ENCODE assay signal across 20 cellular contexts in genomic region chr14:23005451-23005850, GRCh38. TPM values are rescaled to one million over a fixed set of nuclear protein-coding genes. Genes with fewer than 3 reads are reported as not detected.
DNase-seq lines count a peak whose midpoint lies in the region; ATAC-seq, FAIRE-seq and TF ChIP-seq lines count a peak whose summit lies in the region.
"Had no signal": no experiment of that assay in that cellular context is flagged by ENCODE, and none has a peak within 500 bp of the region (broad histone marks: within the 10 kb centered on the region; RNA-seq: fewer than 3 reads in every experiment).

No MANE protein-coding gene starts in this region.

- peaks cover 47% of the 10 kb centered on the region for H3K4me1 Mint-ChIP-seq in activated CD8-positive, alpha-beta T cell treated with anti-CD3 and anti-CD28 coated beads, Interleukin-2, amount 10 ng/mL, durations not matched to agents 7 days and 5 days (ENCODE audit: low read depth)
- peaks cover 35% of the 10 kb centered on the region for H3K4me1 Mint-ChIP-seq in activated CD8-positive, alpha-beta T cell treated with anti-CD3 and anti-CD28 coated beads for 36 hours (ENCODE audit: low read depth)
- H3K4me1 Mint-ChIP-seq in HFFc6 (ENCODE audit: low read depth) (peaks cover 51% of the 10 kb centered on the region), astrocyte (ENCODE audit: low read depth, unreplicated experiment) (peaks cover 8% of the 10 kb centered on the region), neural progenitor cell (peaks cover 45% of the 10 kb centered on the region)

- no peaks in the 10 kb centered on the region for H3K27me3 ChIP-seq in astrocyte (ENCODE audit: insufficient read depth, low read length)
- no peaks in the 10 kb centered on the region for H3K27me3 ChIP-seq in neural progenitor cell
- H3K27me3 ChIP-seq: foreskin keratinocyte, left lung had no signal

- no peaks in the 10 kb centered on the region for H3K9me3 ChIP-seq in astrocyte (ENCODE audit: insufficient read depth, low read depth, low read length)
- no peaks in the 10 kb centered on the region for H3K9me3 ChIP-seq in neural progenitor cell (ENCODE audit: low read depth)
- H3K9me3 ChIP-seq: left lung had no signal

- intact Hi-C loops in activated CD8-positive, alpha-beta T cell treated with anti-CD3 and anti-CD28 coated beads for 36 hours (cut with micrococcal nuclease): loop anchor here (5.0 kb wide), 1 partner anchor 52 kb away; the partner anchor contains the start of gene CDH24

- H3K4me3 Mint-ChIP-seq in activated CD8-positive, alpha-beta T cell treated with anti-CD3 and anti-CD28 coated beads, Interleukin-2, amount 10 ng/mL, durations not matched to agents 7 days and 5 days: peak overlapping the region; percentile 94
- no peak overlapping the region for H3K4me3 Mint-ChIP-seq in activated CD8-positive, alpha-beta T cell treated with anti-CD3 and anti-CD28 coated beads for 36 hours
- H3K4me3 Mint-ChIP-seq in HFFc6 (no peak overlapping the region), astrocyte (ENCODE audit: unreplicated experiment) (no peak overlapping the region), neural progenitor cell (peak overlapping the region; percentile 94)

- no peaks in the 10 kb centered on the region for H3K9me3 Mint-ChIP-seq in activated CD8-positive, alpha-beta T cell treated with anti-CD3 and anti-CD28 coated beads, Interleukin-2, amount 10 ng/mL, durations not matched to agents 7 days and 5 days (ENCODE audit: insufficient read depth)
- H3K9me3 Mint-ChIP-seq in activated CD8-positive, alpha-beta T cell treated with anti-CD3 and anti-CD28 coated beads for 36 hours: no peaks in the 10 kb centered on the region
- no peaks in the 10 kb centered on the region for H3K9me3 Mint-ChIP-seq in HFFc6
- no peaks in the 10 kb centered on the region for H3K9me3 Mint-ChIP-seq in astrocyte (ENCODE audit: unreplicated experiment)
- peaks cover 2% of the 10 kb centered on the region for H3K9me3 Mint-ChIP-seq in neural progenitor cell
- H3K9me3 Mint-ChIP-seq: stimulated activated naive CD8-positive, alpha-beta T cell treated with anti-CD3 and anti-CD28 coated beads, Interleukin-15, amount 100 ng/mL, for 72 hours had no signal

- H3K27ac Mint-ChIP-seq in activated CD8-positive, alpha-beta T cell treated with anti-CD3 and anti-CD28 coated beads, Interleukin-2, amount 10 ng/mL, durations not matched to agents 7 days and 5 days: no peak overlapping the region
- no peak overlapping the region for H3K27ac Mint-ChIP-seq in activated CD8-positive, alpha-beta T cell treated with anti-CD3 and anti-CD28 coated beads for 36 hours
- H3K27ac Mint-ChIP-seq in HFFc6: peak overlapping the region; percentile 99
- H3K27ac Mint-ChIP-seq in astrocyte (ENCODE audit: unreplicated experiment): no peak overlapping the region
- H3K27ac Mint-ChIP-seq in neural progenitor cell: no peak overlapping the region

- CTCF ChIA-PET in activated CD8-positive, alpha-beta T cell treated with anti-CD3 and anti-CD28 coated beads, Interleukin-2, amount 10 ng/mL, durations not matched to agents 7 days and 5 days (lab: Charles Lee): interaction anchor here (1.3 to 4.1 kb wide), 7 partner anchors 11 to 116 kb away, joined by 3 to 121 read pairs (median 39); partner anchors contain the start of genes ACIN1, AJUBA, C14orf119 and CDH24
- CTCF ChIA-PET in activated CD8-positive, alpha-beta T cell treated with anti-CD3 and anti-CD28 coated beads for 36 hours (lab: Charles Lee): interaction anchor here (1.2 to 4.1 kb wide), 15 partner anchors 10 to 71 kb away, joined by 3 to 65 read pairs (median 10); partner anchors contain the start of genes AJUBA, CDH24 and PSMB5

- no peak for DNase-seq in activated CD8-positive, alpha-beta T cell treated with anti-CD3 and anti-CD28 coated beads, Interleukin-2, amount 10 ng/mL, durations not matched to agents 7 days and 5 days
- no peak for DNase-seq in activated CD8-positive, alpha-beta T cell treated with anti-CD3 and anti-CD28 coated beads for 36 hours
- DNase-seq in HFFc6 (no peak), astrocyte (ENCODE audit: low read depth) (no peak), neural progenitor cell (ENCODE audit: low spot score) (no peak), AML-193 (lab: John Stamatoyannopoulos, UW) (no peak), islet precursor cell (no peak)
- DNase-seq: activated CD4-positive, alpha-beta T cell treated with anti-CD3 and anti-CD28 coated beads, Interleukin-2, amount 50 U/mL, for 48 hours; amygdala; cerebellar nuclear complex; foreskin keratinocyte; H9; left lung; NCI-H187; NCI-H446 treated with DMSO at 0.1 percent for 48 hours; stimulated activated naive CD8-positive, alpha-beta T cell treated with anti-CD3 and anti-CD28 coated beads, Interleukin-15, amount 100 ng/mL, for 72 hours had no signal

- H3K27me3 Mint-ChIP-seq in activated CD8-positive, alpha-beta T cell treated with anti-CD3 and anti-CD28 coated beads, Interleukin-2, amount 10 ng/mL, durations not matched to agents 7 days and 5 days (ENCODE audit: low read depth): no peaks in the 10 kb centered on the region
- H3K27me3 Mint-ChIP-seq in activated CD8-positive, alpha-beta T cell treated with anti-CD3 and anti-CD28 coated beads for 36 hours: no peaks in the 10 kb centered on the region
- peaks cover 7% of the 10 kb centered on the region for H3K27me3 Mint-ChIP-seq in HFFc6 (ENCODE audit: insufficient read depth)
- no peaks in the 10 kb centered on the region for H3K27me3 Mint-ChIP-seq in astrocyte (ENCODE audit: low read depth, unreplicated experiment)
- peaks cover 8% of the 10 kb centered on the region for H3K27me3 Mint-ChIP-seq in neural progenitor cell (ENCODE audit: insufficient read depth, low read depth)
- H3K27me3 Mint-ChIP-seq: stimulated activated naive CD8-positive, alpha-beta T cell treated with anti-CD3 and anti-CD28 coated beads, Interleukin-15, amount 100 ng/mL, for 72 hours had no signal

- H3K36me3 Mint-ChIP-seq in activated CD8-positive, alpha-beta T cell treated with anti-CD3 and anti-CD28 coated beads, Interleukin-2, amount 10 ng/mL, durations not matched to agents 7 days and 5 days (ENCODE audit: low read depth): peaks cover 5% of the 10 kb centered on the region
- no peaks in the 10 kb centered on the region for H3K36me3 Mint-ChIP-seq in activated CD8-positive, alpha-beta T cell treated with anti-CD3 and anti-CD28 coated beads for 36 hours (ENCODE audit: low read depth)
- no peaks in the 10 kb centered on the region for H3K36me3 Mint-ChIP-seq in HFFc6 (ENCODE audit: low read depth)
- H3K36me3 Mint-ChIP-seq in astrocyte (ENCODE audit: low read depth, unreplicated experiment): no peaks in the 10 kb centered on the region
- H3K36me3 Mint-ChIP-seq in neural progenitor cell: peaks cover 4% of the 10 kb centered on the region

- H3K36me3 ChIP-seq in astrocyte (ENCODE audit: insufficient read depth, low read length) (no peaks in the 10 kb centered on the region), neural progenitor cell (no peaks in the 10 kb centered on the region)
- H3K36me3 ChIP-seq: left lung had no signal

- H2AFZ ChIP-seq in astrocyte (ENCODE audit: low read depth, low read length): no peak overlapping the region
- no peak overlapping the region for H2AFZ ChIP-seq in neural progenitor cell (replicated peaks)

- H3K4me2 ChIP-seq in astrocyte (ENCODE audit: low read length) (peak overlapping the region; percentile 94), neural progenitor cell (no peak overlapping the region)

- no peak for FAIRE-seq in astrocyte (lab: Jason Lieb, UNC)

- H4K20me1 ChIP-seq in astrocyte (ENCODE audit: insufficient read depth, low read length) (no peaks in the 10 kb centered on the region), neural progenitor cell (ENCODE audit: low read depth) (no peaks in the 10 kb centered on the region)

- H3K27ac ChIP-seq in astrocyte (ENCODE audit: low read depth, low read length) (peak overlapping the region; percentile 17), neural progenitor cell (no peak overlapping the region)

- no peaks in the 10 kb centered on the region for H3K79me2 ChIP-seq in astrocyte (ENCODE audit: insufficient read depth, low read length)
- H3K79me2 ChIP-seq in neural progenitor cell (ENCODE audit: low read depth): peaks cover 7% of the 10 kb centered on the region

- H3K4me3 ChIP-seq in astrocyte (ENCODE audit: insufficient read depth, low read depth, low read length): no peak overlapping the region
- H3K4me3 ChIP-seq in neural progenitor cell: no peak overlapping the region

- no peak overlapping the region for H3K9ac ChIP-seq in astrocyte (ENCODE audit: low read length)
- no peak overlapping the region for H3K9ac ChIP-seq in neural progenitor cell

- H3K4me1 ChIP-seq in astrocyte (ENCODE audit: insufficient read depth, low read length): peaks cover 21% of the 10 kb centered on the region
- peaks cover 19% of the 10 kb centered on the region for H3K4me1 ChIP-seq in neural progenitor cell

- ATAC-seq in activated CD8-positive, alpha-beta T cell treated with anti-CD3 and anti-CD28 coated beads, Interleukin-2, amount 10 ng/mL, durations not matched to agents 7 days and 5 days: no peak
- no peak for ATAC-seq in activated CD8-positive, alpha-beta T cell treated with anti-CD3 and anti-CD28 coated beads for 36 hours
- ATAC-seq in HG03520 (IDR thresholded peaks at IDR 0.05; ENCODE audit: unreplicated experiment): no peak
- ATAC-seq: foreskin keratinocyte; stimulated activated naive CD8-positive, alpha-beta T cell treated with anti-CD3 and anti-CD28 coated beads, Interleukin-15, amount 100 ng/mL, for 72 hours had no signal

- no peak for TF ChIP-seq CTCF in activated CD8-positive, alpha-beta T cell treated with anti-CD3 and anti-CD28 coated beads for 36 hours (IDR thresholded peaks at IDR 0.05)
- TF ChIP-seq CTCF in HFFc6 (IDR thresholded peaks at IDR 0.05) (no peak), astrocyte (IDR thresholded peaks at IDR 0.05; ENCODE audit: insufficient read depth, low read depth, low read length) (no peak), neural progenitor cell (IDR thresholded peaks at IDR 0.05) (no peak)

- POLR2A ChIA-PET in activated CD8-positive, alpha-beta T cell treated with anti-CD3 and anti-CD28 coated beads, Interleukin-2, amount 10 ng/mL, durations not matched to agents 7 days and 5 days (lab: Charles Lee): interaction anchor here (1.1 to 2.6 kb wide), 4 partner anchors 10 to 443 kb away, joined by 3 to 21 read pairs (median 12); partner anchors contain the start of gene PSMB5
- POLR2A ChIA-PET in activated CD8-positive, alpha-beta T cell treated with anti-CD3 and anti-CD28 coated beads for 36 hours (lab: Charles Lee): interaction anchor here (0.6 to 2.5 kb wide), 6 partner anchors 9 to 442 kb away, joined by 3 to 32 read pairs (median 10); partner anchors contain the start of genes CDH24 and PSMB5

- peaks cover 41% of the 10 kb centered on the region for H3F3A ChIP-seq in neural progenitor cell (ENCODE audit: low read depth)

RNA-seq across cellular contexts. Expression of gene C14orf93, which starts 4.5 kb away (rescaled TPM):
- total RNA-seq in activated CD8-positive, alpha-beta T cell treated with anti-CD3 and anti-CD28 coated beads, Interleukin-2, amount 10 ng/mL, durations not matched to agents 7 days and 5 days: 1 to 10 TPM; 7.8 to 9.0 TPM
- total RNA-seq in activated CD8-positive, alpha-beta T cell treated with anti-CD3 and anti-CD28 coated beads for 36 hours: 10 to 100 TPM; 13.2 to 13.5 TPM
- 1 to 10 TPM; 3.6 to 7.0 (median 5.7) TPM for total RNA-seq in HFFc6 (2021; fragmentation: NEBNext Ultra II Directional; extraction: Animal tissue kit (Norgen Biotek cat#: 25700))
- total RNA-seq in astrocyte: 3.6 and 3.8 TPM in 2 replicates
- total RNA-seq in neural progenitor cell (ENCODE audit: low replicate concordance): 8.2 and 11.0 TPM in 2 replicates

RNA-seq across cellular contexts. Expression of gene AJUBA, which starts 23.1 kb away (rescaled TPM):
- total RNA-seq in activated CD8-positive, alpha-beta T cell treated with anti-CD3 and anti-CD28 coated beads, Interleukin-2, amount 10 ng/mL, durations not matched to agents 7 days and 5 days: 1 to 10 TPM in 1 of 2 experiments, under 1 TPM in 1; 0.74 to 1.4 TPM
- 1 to 10 TPM; 2.3 to 2.6 TPM for total RNA-seq in activated CD8-positive, alpha-beta T cell treated with anti-CD3 and anti-CD28 coated beads for 36 hours
- total RNA-seq in HFFc6 (2021; fragmentation: NEBNext Ultra II Directional; extraction: Animal tissue kit (Norgen Biotek cat#: 25700)): 10 to 100 TPM; 66.0 to 79.7 (median 74.9) TPM
- total RNA-seq in astrocyte: 117 and 146 TPM in 2 replicates
- 99.6 and 147 TPM in 2 replicates for total RNA-seq in neural progenitor cell (ENCODE audit: low replicate concordance)

RNA-seq across cellular contexts. Expression of gene PSMB5, which starts 29.2 kb away (rescaled TPM):
- 10 to 100 TPM; 64.5 to 74.5 TPM for total RNA-seq in activated CD8-positive, alpha-beta T cell treated with anti-CD3 and anti-CD28 coated beads, Interleukin-2, amount 10 ng/mL, durations not matched to agents 7 days and 5 days
- 100 to 1,000 TPM; 119 to 120 TPM for total RNA-seq in activated CD8-positive, alpha-beta T cell treated with anti-CD3 and anti-CD28 coated beads for 36 hours
- 100 to 1,000 TPM; 221 to 259 (median 241) TPM for total RNA-seq in HFFc6 (2021; fragmentation: NEBNext Ultra II Directional; extraction: Animal tissue kit (Norgen Biotek cat#: 25700))
- total RNA-seq in astrocyte (232 and 239 TPM in 2 replicates), neural progenitor cell (ENCODE audit: low replicate concordance) (154 and 223 TPM in 2 replicates)

RNA-seq across cellular contexts. Expression of gene PSMB11, which starts 36.6 kb away (rescaled TPM):
- total RNA-seq in activated CD8-positive, alpha-beta T cell treated with anti-CD3 and anti-CD28 coated beads, Interleukin-2, amount 10 ng/mL, durations not matched to agents 7 days and 5 days: not detected
- not detected for total RNA-seq in activated CD8-positive, alpha-beta T cell treated with anti-CD3 and anti-CD28 coated beads for 36 hours
- total RNA-seq in HFFc6 (2021; fragmentation: NEBNext Ultra II Directional; extraction: Animal tissue kit (Norgen Biotek cat#: 25700)): under 1 TPM in 1 of 6 experiments, not detected in 5; 0.12 TPM
- not detected in 2 replicates for total RNA-seq in astrocyte
- total RNA-seq in neural progenitor cell (ENCODE audit: low replicate concordance): not detected in 2 replicates
- total RNA-seq: foreskin keratinocyte, H9, left lung, renal cortical epithelial cell, SK-MEL-5, ureter had no signal

RNA-seq across cellular contexts. Expression of gene HAUS4, which starts 48.6 kb away (rescaled TPM):
- total RNA-seq in activated CD8-positive, alpha-beta T cell treated with anti-CD3 and anti-CD28 coated beads, Interleukin-2, amount 10 ng/mL, durations not matched to agents 7 days and 5 days: 10 to 100 TPM; 74.7 to 79.1 TPM
- 10 to 100 TPM; 80.3 to 82.2 TPM for total RNA-seq in activated CD8-positive, alpha-beta T cell treated with anti-CD3 and anti-CD28 coated beads for 36 hours
- total RNA-seq in HFFc6 (2021; fragmentation: NEBNext Ultra II Directional; extraction: Animal tissue kit (Norgen Biotek cat#: 25700)): 10 to 100 TPM; 13.0 to 23.5 (median 19.6) TPM
- total RNA-seq in astrocyte: 6.6 and 10.4 TPM in 2 replicates
- total RNA-seq in neural progenitor cell (ENCODE audit: low replicate concordance): 93.3 and 103 TPM in 2 replicates

Comparison
In these comparisons a context has a peak if more than half of its experiments do, and no peak if none do; other contexts are left out.
1. H3K4me3 Mint-ChIP-seq: peak in activated CD8-positive, alpha-beta T cell treated with anti-CD3 and anti-CD28 coated beads, Interleukin-2, amount 10 ng/mL, durations not matched to agents 7 days and 5 days (single experiment) and neural progenitor cell (single experiment); none in activated CD8-positive, alpha-beta T cell treated with anti-CD3 and anti-CD28 coated beads for 36 hours (single experiment), HFFc6 (single experiment) and astrocyte (single experiment).
2. RNA of gene AJUBA, which starts 23.1 kb away (total RNA-seq): 117 to 146 TPM in astrocyte, 99.6 to 147 TPM in neural progenitor cell and 66.0 to 79.7 TPM in HFFc6; 2.3 to 2.6 TPM in activated CD8-positive, alpha-beta T cell treated with anti-CD3 and anti-CD28 coated beads for 36 hours and 0.74 to 1.4 TPM in activated CD8-positive, alpha-beta T cell treated with anti-CD3 and anti-CD28 coated beads, Interleukin-2, amount 10 ng/mL, durations not matched to agents 7 days and 5 days; every median in the first group is over 10 times any median in the second.